Comparison of ENCODE assay signal across 14 cellular contexts in the genomic region with DNA sequence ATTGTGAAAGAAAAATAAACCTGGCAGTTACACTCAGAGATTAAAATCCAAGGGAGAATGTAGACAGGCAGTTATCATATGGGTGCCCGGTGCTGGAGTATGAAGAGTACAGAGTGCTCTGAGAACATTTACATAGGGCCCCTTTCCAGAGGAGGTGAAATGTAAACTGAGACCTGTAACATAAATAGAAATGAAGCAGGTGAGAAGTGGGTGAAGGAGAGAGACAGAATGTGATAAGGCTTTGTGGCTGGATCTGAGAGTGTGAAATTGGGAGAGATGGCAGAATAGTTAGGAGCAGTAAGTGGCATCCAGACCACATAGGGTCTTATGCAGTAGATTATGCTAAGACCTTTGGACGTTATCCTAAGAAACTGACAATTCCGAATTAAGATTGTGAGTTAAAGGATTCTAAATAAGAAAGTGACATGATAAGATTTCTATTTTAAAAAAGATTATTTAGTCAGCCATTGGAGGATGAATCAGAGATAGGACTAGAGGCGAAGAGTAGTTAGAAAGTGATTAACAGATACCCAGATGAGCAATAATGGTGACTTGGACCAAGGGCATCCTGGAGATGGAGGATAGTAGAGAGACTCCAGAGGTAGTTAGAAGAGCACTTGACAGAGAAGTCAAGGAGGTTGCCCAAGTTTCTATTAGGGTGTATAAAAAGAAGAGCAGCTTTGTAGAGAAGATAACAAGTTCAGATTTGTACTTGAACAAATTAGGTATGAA. TPM values are rescaled to one million over a fixed set of nuclear protein-coding genes. Genes with fewer than 3 reads are reported as not detected.
DNase-seq lines count a peak whose midpoint lies in the region; ATAC-seq and TF ChIP-seq lines count a peak whose summit lies in the region.
"Had no signal": no experiment of that assay in that cellular context is flagged by ENCODE, and none has a peak within 500 bp of the region (broad histone marks: within the 10 kb centered on the region; RNA-seq: fewer than 3 reads in every experiment).

No MANE protein-coding gene starts in this region.

- peak; percentile 3 for DNase-seq in CD1c-positive myeloid dendritic cell (ENCODE audit: extremely low spot score)
- peak; percentile 83 for DNase-seq in NCI-H510A treated with DMSO at 0.1 percent for 48 hours (lab: John Stamatoyannopoulos, UW)
- DNase-seq in left ventricle myocardium superior: no peak
- DNase-seq in endothelial cell (ENCODE audit: low spot score): no peak
- DNase-seq in NCI-H526 treated with DMSO at 0.1 percent for 48 hours (lab: John Stamatoyannopoulos, UW): no peak
- DNase-seq: activated CD4-positive, alpha-beta T cell treated with anti-CD3 and anti-CD28 coated beads for 48 hours; activated naive CD8-positive, alpha-beta T cell treated with anti-CD3 and anti-CD28 coated beads, Interleukin-2, amount 10 ng/mL, durations not matched to agents 7 days and 5 days; NCI-H1930; stimulated activated CD4-positive, alpha-beta T cell treated with anti-CD3 and anti-CD28 coated beads, Interleukin-2, amount 100 ng/mL, for 24 hours; substantia nigra had no signal

- intact Hi-C loops in left ventricle myocardium superior (cut with micrococcal nuclease): no loop called here

- no peaks in the 10 kb centered on the region for H3K27me3 Mint-ChIP-seq in endothelial cell (ENCODE audit: unreplicated experiment)

- no peaks in the 10 kb centered on the region for H3K9me3 Mint-ChIP-seq in endothelial cell (ENCODE audit: unreplicated experiment)

- no peaks in the 10 kb centered on the region for H3K4me1 Mint-ChIP-seq in endothelial cell (ENCODE audit: unreplicated experiment)
- H3K4me1 Mint-ChIP-seq: activated naive CD8-positive, alpha-beta T cell treated with anti-CD3 and anti-CD28 coated beads, Interleukin-2, amount 10 ng/mL, durations not matched to agents 7 days and 5 days had no signal

- H3K27ac Mint-ChIP-seq in endothelial cell (ENCODE audit: unreplicated experiment): no peak overlapping the region
- H3K27ac Mint-ChIP-seq: activated naive CD8-positive, alpha-beta T cell treated with anti-CD3 and anti-CD28 coated beads, Interleukin-2, amount 10 ng/mL, durations not matched to agents 7 days and 5 days had no signal

- ATAC-seq in GM19463 (IDR thresholded peaks at IDR 0.05; ENCODE audit: unreplicated experiment): peak; percentile 42
- ATAC-seq in left ventricle myocardium superior: peak; percentile 39
- no peak for ATAC-seq in GM18517 (IDR thresholded peaks at IDR 0.05; ENCODE audit: unreplicated experiment)
- ATAC-seq in GM21528 (IDR thresholded peaks at IDR 0.05; ENCODE audit: low FRiP score, unreplicated experiment): no peak
- ATAC-seq: HCT116 had no signal

- TF ChIP-seq CTCF in endothelial cell (IDR thresholded peaks at IDR 0.05; ENCODE audit: unreplicated experiment): no peak

- H3K4me3 Mint-ChIP-seq in endothelial cell (ENCODE audit: unreplicated experiment): no peak overlapping the region
- H3K4me3 Mint-ChIP-seq: activated naive CD8-positive, alpha-beta T cell treated with anti-CD3 and anti-CD28 coated beads, Interleukin-2, amount 10 ng/mL, durations not matched to agents 7 days and 5 days had no signal

- no peaks in the 10 kb centered on the region for H3K36me3 Mint-ChIP-seq in endothelial cell (ENCODE audit: low read depth, unreplicated experiment)
- H3K36me3 Mint-ChIP-seq: activated naive CD8-positive, alpha-beta T cell treated with anti-CD3 and anti-CD28 coated beads, Interleukin-2, amount 10 ng/mL, durations not matched to agents 7 days and 5 days had no signal

RNA-seq across cellular contexts. Expression of gene DNAH11, which starts 36.7 kb away (rescaled TPM):
- total RNA-seq in left ventricle myocardium superior: 0.12 TPM
- 0.18 TPM for total RNA-seq in endothelial cell (ENCODE audit: unreplicated experiment)

Comparison
In these comparisons a context has a peak if more than half of its experiments do, and no peak if none do; other contexts are left out.
1. DNase-seq: peak in CD1c-positive myeloid dendritic cell (single experiment) and NCI-H510A treated with DMSO at 0.1 percent for 48 hours (single experiment); none in left ventricle myocardium superior (single experiment), endothelial cell (single experiment) and NCI-H526 treated with DMSO at 0.1 percent for 48 hours (single experiment).
2. ATAC-seq: peak in GM19463 (single experiment) and left ventricle myocardium superior (single experiment); none in GM18517 (single experiment) and GM21528 (single experiment).